8 cellular contexts compared by ENCODE assay signal in genomic region chr17:63549946-63550815, GRCh38. TPM values are rescaled to one million over a fixed set of nuclear protein-coding genes. Genes with fewer than 3 reads are reported as not detected.
A peak's percentile ranks its signal among the peaks of the same experiment; 100 is the strongest.
DNase-seq lines count a peak whose midpoint lies in the region; ATAC-seq and TF ChIP-seq lines count a peak whose summit lies in the region.

A gene with protein sequence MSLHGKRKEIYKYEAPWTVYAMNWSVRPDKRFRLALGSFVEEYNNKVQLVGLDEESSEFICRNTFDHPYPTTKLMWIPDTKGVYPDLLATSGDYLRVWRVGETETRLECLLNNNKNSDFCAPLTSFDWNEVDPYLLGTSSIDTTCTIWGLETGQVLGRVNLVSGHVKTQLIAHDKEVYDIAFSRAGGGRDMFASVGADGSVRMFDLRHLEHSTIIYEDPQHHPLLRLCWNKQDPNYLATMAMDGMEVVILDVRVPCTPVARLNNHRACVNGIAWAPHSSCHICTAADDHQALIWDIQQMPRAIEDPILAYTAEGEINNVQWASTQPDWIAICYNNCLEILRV (plus strand): TSS chr17:63550477. CDS start chr17:63550678, 201 bp downstream.

- ATAC-seq in HG03442 (IDR thresholded peaks at IDR 0.05; ENCODE audit: unreplicated experiment) = peak; percentile 93
- ATAC-seq in activated CD4-positive, alpha-beta T cell treated with anti-CD3 and anti-CD28 coated beads for 36 hours = peak; percentile 94

- peaks cover 32% of the 10 kb centered on the region for H3K4me1 Mint-ChIP-seq in activated CD4-positive, alpha-beta T cell treated with anti-CD3 and anti-CD28 coated beads for 36 hours

- intact Hi-C loops in activated CD4-positive, alpha-beta T cell treated with anti-CD3 and anti-CD28 coated beads for 36 hours (cut with DNase I, micrococcal nuclease) = loop anchor here (1.0 to 10.0 kb wide), 15 partner anchors 27 to 583 kb away; partner anchors contain the start of genes TACO1 (in 2 of the 2), ACE (in 1 of the 2), CCDC47 (in 1 of the 2) and CYB561 (in 1 of the 2)

- H3K9me3 Mint-ChIP-seq in activated CD4-positive, alpha-beta T cell treated with anti-CD3 and anti-CD28 coated beads for 36 hours (ENCODE audit: low read depth) = no peaks in the 10 kb centered on the region

- H3K27me3 Mint-ChIP-seq in activated CD4-positive, alpha-beta T cell treated with anti-CD3 and anti-CD28 coated beads for 36 hours = no peaks in the 10 kb centered on the region

- H3K27ac Mint-ChIP-seq in activated CD4-positive, alpha-beta T cell treated with anti-CD3 and anti-CD28 coated beads for 36 hours = peak within 1 kb of the TSS; percentile 96

- peak; percentile 100 for DNase-seq in Ammon's horn (ENCODE audit: low spot score)
- DNase-seq in GM19238 (ENCODE audit: insufficient read length, low spot score) = peak; percentile 98
- peak; percentile 100 for DNase-seq in NCI-H524 (lab: John Stamatoyannopoulos, UW)
- peak; percentile 100 for DNase-seq in activated CD4-positive, alpha-beta T cell treated with anti-CD3 and anti-CD28 coated beads for 36 hours
- DNase-seq in choroid plexus epithelial cell (ENCODE audit: low read depth) = peak; percentile 100
- DNase-seq in kidney glomerular epithelial cell (lab: John Stamatoyannopoulos, UW) = peak; percentile 97
- DNase-seq in stimulated activated CD4-positive, alpha-beta T cell treated with anti-CD3 and anti-CD28 coated beads, Interleukin-1b, Interleukin-23, amount 100 ng/mL, for 1 hour (ENCODE audit: low read depth in 2 of 2) = peak; percentile 98 to 99

- POLR2A ChIA-PET in activated CD4-positive, alpha-beta T cell treated with anti-CD3 and anti-CD28 coated beads for 36 hours (lab: Charles Lee) = interaction anchor here (0.6 to 1.8 kb wide), 8 partner anchors 27 to 297 kb away, joined by 3 to 7 read pairs (median 4); partner anchors contain the start of genes ACE, KCNH6 and MAP3K3

- CTCF ChIA-PET in activated CD4-positive, alpha-beta T cell treated with anti-CD3 and anti-CD28 coated beads for 36 hours (lab: Charles Lee) = interaction anchor here (0.7 to 2.6 kb wide), 9 partner anchors 15 to 1586 kb away, joined by 3 to 14 read pairs (median 3); partner anchors contain the start of gene TEX2

- TF ChIP-seq CTCF in choroid plexus epithelial cell (conservative IDR thresholded peaks at IDR 0.05; ENCODE audit: low read depth, low read length) = no peak

- H3K36me3 Mint-ChIP-seq in activated CD4-positive, alpha-beta T cell treated with anti-CD3 and anti-CD28 coated beads for 36 hours (ENCODE audit: low read depth) = peaks cover 15% of the 10 kb centered on the region

- peak within 1 kb of the TSS; percentile 91 for H3K4me3 Mint-ChIP-seq in activated CD4-positive, alpha-beta T cell treated with anti-CD3 and anti-CD28 coated beads for 36 hours

- peak within 1 kb of the TSS; percentile 97 for H3K4me3 ChIP-seq in choroid plexus epithelial cell (ENCODE audit: low read depth, low read length)

RNA-seq across cellular contexts. Expression of the gene that starts here (rescaled TPM):
- 100 to 1,000 TPM; 106 to 117 TPM for total RNA-seq in activated CD4-positive, alpha-beta T cell treated with anti-CD3 and anti-CD28 coated beads for 36 hours

Comparison
In these comparisons a context has a peak if more than half of its experiments do, and no peak if none do; other contexts are left out.
1. Peak in every context shown above with its lines: DNase-seq, ATAC-seq and H3K4me3 ChIP-seq.